In genomic region chr20:10645205-10645570, GRCh38 we compare ENCODE assay signal across 12 cellular contexts.
"Had no signal": no experiment of that assay in that cellular context is flagged by ENCODE, and none has a peak within 500 bp of the region (broad histone marks: within the 10 kb centered on the region; RNA-seq: fewer than 3 reads in every experiment).

No MANE protein-coding gene starts in this region.

- H3K36me3 Mint-ChIP-seq: activated naive CD8-positive, alpha-beta T cell treated with anti-CD3 and anti-CD28 coated beads for 36 hours had no signal

- ATAC-seq: left colon had no signal

- H3K4me3 Mint-ChIP-seq: activated CD4-positive, alpha-beta T cell treated with anti-CD3 and anti-CD28 coated beads, Interleukin-2, amount 10 ng/mL, durations not matched to agents 7 days and 5 days; activated naive CD8-positive, alpha-beta T cell treated with anti-CD3 and anti-CD28 coated beads for 36 hours; T-helper 2 cell treated with Interferon-gamma antibody and Interleukin-4, amounts not matched to agents 5 μg/mL and 100 μg/mL, for 36 hours had no signal

- H3K9me3 Mint-ChIP-seq: activated CD4-positive, alpha-beta T cell treated with anti-CD3 and anti-CD28 coated beads, Interleukin-2, amount 10 ng/mL, durations not matched to agents 7 days and 5 days; activated naive CD8-positive, alpha-beta T cell treated with anti-CD3 and anti-CD28 coated beads for 36 hours; T-helper 2 cell treated with Interferon-gamma antibody and Interleukin-4, amounts not matched to agents 5 μg/mL and 100 μg/mL, for 36 hours had no signal

- H3K9me3 ChIP-seq: right atrium auricular region, thyroid gland had no signal

- DNase-seq: activated CD4-positive, alpha-beta T cell treated with anti-CD3 and anti-CD28 coated beads, Interleukin-2, amount 10 ng/mL, durations not matched to agents 7 days and 5 days; activated gamma-delta T cell treated with Interleukin-2 at 50 U/mL for 16 hours; activated naive CD8-positive, alpha-beta T cell treated with anti-CD3 and anti-CD28 coated beads for 36 hours; amygdala; erythroblast; left colon; mammary epithelial cell; posterior cingulate gyrus; thyroid gland had no signal

- FAIRE-seq: islet of Langerhans had no signal

- H3K4me3 ChIP-seq: right atrium auricular region, thyroid gland had no signal

- H3K27me3 ChIP-seq: right atrium auricular region, thyroid gland had no signal

- H3K27ac Mint-ChIP-seq: activated CD4-positive, alpha-beta T cell treated with anti-CD3 and anti-CD28 coated beads, Interleukin-2, amount 10 ng/mL, durations not matched to agents 7 days and 5 days; activated naive CD8-positive, alpha-beta T cell treated with anti-CD3 and anti-CD28 coated beads for 36 hours; T-helper 2 cell treated with Interferon-gamma antibody and Interleukin-4, amounts not matched to agents 5 μg/mL and 100 μg/mL, for 36 hours had no signal
